15 cellular contexts compared by ENCODE assay signal in the genomic region with DNA sequence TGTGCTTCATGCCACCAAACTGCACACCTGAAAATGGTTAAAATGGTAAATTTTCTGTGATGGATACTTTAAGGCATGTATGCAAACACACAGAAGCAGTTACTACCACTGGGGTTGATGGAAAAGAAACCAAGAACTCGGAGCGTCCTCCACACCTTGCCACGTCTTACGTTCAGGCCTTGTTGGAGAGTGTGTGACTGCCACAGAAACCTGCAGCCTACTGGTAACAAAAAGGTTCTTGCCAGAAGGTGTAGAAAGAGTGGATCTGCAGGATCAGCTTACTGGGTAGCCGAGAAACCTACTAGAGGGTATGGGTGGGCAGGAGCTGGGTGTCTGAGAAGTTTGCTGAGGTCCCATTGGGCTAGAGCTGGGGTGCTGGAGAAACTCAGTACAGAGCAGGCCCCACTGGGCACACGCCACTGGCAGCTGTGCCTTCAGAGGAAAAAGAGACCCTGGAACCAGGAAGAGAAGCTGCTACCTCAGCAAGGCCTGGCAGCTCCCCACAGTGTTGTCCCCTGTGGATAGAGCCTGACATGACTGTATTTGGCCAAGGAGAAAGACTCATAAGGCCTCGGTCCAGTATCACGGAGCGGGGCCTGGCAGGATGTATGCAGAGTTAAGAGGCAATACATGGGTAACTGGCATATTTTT.
DNase-seq lines count a peak whose midpoint lies in the region; ATAC-seq and TF ChIP-seq lines count a peak whose summit lies in the region.
"Had no signal": no experiment of that assay in that cellular context is flagged by ENCODE, and none has a peak within 500 bp of the region (broad histone marks: within the 10 kb centered on the region; RNA-seq: fewer than 3 reads in every experiment).

No MANE protein-coding gene starts in this region.

- ATAC-seq in GM21737 (IDR thresholded peaks at IDR 0.05; ENCODE audit: unreplicated experiment) = no peak
- no peak for ATAC-seq in left lung
- ATAC-seq in HG03520 (IDR thresholded peaks at IDR 0.05; ENCODE audit: unreplicated experiment) = no peak
- ATAC-seq: activated CD4-positive, CD25-positive, alpha-beta regulatory T cell treated with anti-CD3 and anti-CD28 coated beads, Interleukin-2, amount 50 U/mL, for 24 hours had no signal

- CTCF ChIA-PET in activated CD4-positive, alpha-beta T cell treated with anti-CD3 and anti-CD28 coated beads, Interleukin-2, amount 10 ng/mL, durations not matched to agents 7 days and 5 days (lab: Charles Lee) = interaction anchor here (0.6 to 2.0 kb wide), 5 partner anchors 9 to 1291 kb away, joined by 3 to 5 read pairs (median 4); no protein-coding TSS in a partner anchor

- H3K4me1 ChIP-seq in sigmoid colon = peaks cover 0 to 8% (median 8%) of the 10 kb centered on the region in 4 donors
- peaks cover 11 to 39% of the 10 kb centered on the region in 2 donors for H3K4me1 ChIP-seq in left lung

- TF ChIP-seq EP300 in sigmoid colon (IDR thresholded peaks at IDR 0.05) = no peak

- H3K4me3 Mint-ChIP-seq in activated CD4-positive, alpha-beta T cell treated with anti-CD3 and anti-CD28 coated beads, Interleukin-2, amount 10 ng/mL, durations not matched to agents 7 days and 5 days = no peak overlapping the region
- H3K4me3 Mint-ChIP-seq: activated T-helper 1 cell treated with anti-CD3 and anti-CD28 coated beads, Interleukin-12 subunit alpha, Interleukin-12 subunit beta, Interleukin-2, Interleukin-4 antibody, amounts not matched to agents 30 ng/mL and 10 ng/mL and 1 ng/mL, durations not matched to agents 14 hours and 24 hours and 36 hours had no signal

- no peaks in the 10 kb centered on the region for H3K27me3 ChIP-seq in sigmoid colon
- H3K27me3 ChIP-seq in left lung = no peaks in the 10 kb centered on the region
- H3K27me3 ChIP-seq: esophagus squamous epithelium had no signal

- H3K4me3 ChIP-seq in fibroblast of mammary gland (ENCODE audit: control insufficient read depth, low read depth, low read length) (no peak overlapping the region), sigmoid colon (no peak overlapping the region), left lung (no peak overlapping the region)
- H3K4me3 ChIP-seq: esophagus squamous epithelium had no signal

- H3K27ac Mint-ChIP-seq in activated CD4-positive, alpha-beta T cell treated with anti-CD3 and anti-CD28 coated beads, Interleukin-2, amount 10 ng/mL, durations not matched to agents 7 days and 5 days = peak overlapping the region; percentile 10
- H3K27ac Mint-ChIP-seq: progenitor cell of endocrine pancreas had no signal

- peaks cover 57% of the 10 kb centered on the region for H3K4me1 Mint-ChIP-seq in activated CD4-positive, alpha-beta T cell treated with anti-CD3 and anti-CD28 coated beads, Interleukin-2, amount 10 ng/mL, durations not matched to agents 7 days and 5 days

- H3K9me3 Mint-ChIP-seq in activated CD4-positive, alpha-beta T cell treated with anti-CD3 and anti-CD28 coated beads, Interleukin-2, amount 10 ng/mL, durations not matched to agents 7 days and 5 days = peaks cover 11% of the 10 kb centered on the region

- WGBS in sigmoid colon, 2 donors = 95 to 97% methylated on average over 9 of the region's 9 CpGs

- no peak for DNase-seq in activated CD4-positive, alpha-beta T cell treated with anti-CD3 and anti-CD28 coated beads, Interleukin-2, amount 10 ng/mL, durations not matched to agents 7 days and 5 days
- no peak for DNase-seq in activated CD4-positive, alpha-beta T cell treated with anti-CD3 and anti-CD28 coated beads, Interleukin-2, amount 50 U/mL, for 4 hours
- DNase-seq in fibroblast of mammary gland (ENCODE audit: low read depth) = peak; percentile 39
- DNase-seq in sigmoid colon = peak; percentile 49
- no peak for DNase-seq in left lung
- DNase-seq: COR-L47, esophagus squamous epithelium, NCI-H1694, NCI-H526 treated with DMSO at 0.1 percent for 48 hours had no signal

- peaks cover 22% of the 10 kb centered on the region for H3K36me3 Mint-ChIP-seq in activated CD4-positive, alpha-beta T cell treated with anti-CD3 and anti-CD28 coated beads, Interleukin-2, amount 10 ng/mL, durations not matched to agents 7 days and 5 days (ENCODE audit: low read depth)

- no peaks in the 10 kb centered on the region for H3K36me3 ChIP-seq in KOPT-K1 (ENCODE audit: insufficient read depth, low read length)
- no peaks in the 10 kb centered on the region for H3K36me3 ChIP-seq in sigmoid colon
- H3K36me3 ChIP-seq in left lung = no peaks in the 10 kb centered on the region
- H3K36me3 ChIP-seq: esophagus squamous epithelium had no signal

- H3K27ac ChIP-seq in KOPT-K1 (ENCODE audit: low read depth, low read length, poor library complexity, severe bottlenecking) (peak overlapping the region; percentile 23), sigmoid colon (no peak overlapping the region), left lung (no peak overlapping the region)
- H3K27ac ChIP-seq: esophagus squamous epithelium had no signal

- H3K9me3 ChIP-seq in KOPT-K1 (ENCODE audit: insufficient read depth, low read length, poor library complexity, severe bottlenecking) (peaks cover 8% of the 10 kb centered on the region), sigmoid colon (no peaks in the 10 kb centered on the region), left lung (no peaks in the 10 kb centered on the region)
- H3K9me3 ChIP-seq: esophagus squamous epithelium had no signal

- no peaks in the 10 kb centered on the region for H3K27me3 Mint-ChIP-seq in activated CD4-positive, alpha-beta T cell treated with anti-CD3 and anti-CD28 coated beads, Interleukin-2, amount 10 ng/mL, durations not matched to agents 7 days and 5 days
- H3K27me3 Mint-ChIP-seq: progenitor cell of endocrine pancreas had no signal

- TF ChIP-seq CTCF in fibroblast of mammary gland (conservative IDR thresholded peaks at IDR 0.05; ENCODE audit: control insufficient read depth, insufficient read depth, low read depth, low read length) (no peak), sigmoid colon (IDR thresholded peaks at IDR 0.05) (no peak), left lung (IDR thresholded peaks at IDR 0.05) (no peak)

- intact Hi-C loops in sigmoid colon (cut with DNase I) (no loop called here), left lung (cut with DNase I) (no loop called here)

- POLR2A ChIA-PET in activated CD4-positive, alpha-beta T cell treated with anti-CD3 and anti-CD28 coated beads, Interleukin-2, amount 10 ng/mL, durations not matched to agents 7 days and 5 days (lab: Charles Lee) = no interaction called here

- TF ChIP-seq POLR2A in sigmoid colon (IDR thresholded peaks at IDR 0.05) = no peak

Comparison
In these comparisons a context has a peak if more than half of its experiments do, and no peak if none do; other contexts are left out.
1. DNase-seq: peak in fibroblast of mammary gland (single experiment) and sigmoid colon (single experiment); none in activated CD4-positive, alpha-beta T cell treated with anti-CD3 and anti-CD28 coated beads, Interleukin-2, amount 10 ng/mL, durations not matched to agents 7 days and 5 days (single experiment), activated CD4-positive, alpha-beta T cell treated with anti-CD3 and anti-CD28 coated beads, Interleukin-2, amount 50 U/mL, for 4 hours (0 of 2) and left lung (0 of 2).